ENCODE assay signal across 34 cellular contexts in the genomic region with DNA sequence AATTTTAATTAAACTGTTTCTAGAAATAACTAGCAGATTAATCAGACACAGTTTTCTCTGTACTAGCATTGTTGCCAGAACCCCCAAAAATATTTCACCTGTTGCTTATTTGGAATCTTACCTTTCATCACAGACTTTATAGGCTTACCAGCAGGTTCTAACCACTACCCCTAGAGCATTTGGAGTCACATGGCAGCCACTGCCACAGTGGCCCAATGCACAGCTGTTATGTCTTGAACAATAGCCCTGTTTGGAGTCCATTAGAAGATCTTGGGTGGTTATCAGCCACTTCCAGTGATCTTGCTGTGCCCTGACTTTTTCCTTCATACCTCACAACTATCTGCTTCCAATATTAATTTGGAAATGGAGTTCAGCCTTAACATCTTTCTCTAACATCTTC.
"Had no signal": no experiment of that assay in that cellular context is flagged by ENCODE, and none has a peak within 500 bp of the region (broad histone marks: within the 10 kb centered on the region; RNA-seq: fewer than 3 reads in every experiment).

No MANE protein-coding gene starts in this region.

- ATAC-seq: activated CD8-positive, alpha-beta memory T cell treated with anti-CD3 and anti-CD28 coated beads, Interleukin-2, amount 10 ng/mL, durations not matched to agents 7 days and 5 days; activated naive CD8-positive, alpha-beta T cell treated with anti-CD3 and anti-CD28 coated beads, Interleukin-2, amount 50 U/mL, for 24 hours had no signal

- H3K27me3 ChIP-seq: Peyer's patch had no signal

- DNase-seq: activated CD4-positive, alpha-beta memory T cell treated with anti-CD3 and anti-CD28 coated beads, Interleukin-2, amount 10 ng/mL, durations not matched to agents 7 days and 5 days; activated CD4-positive, alpha-beta T cell treated with anti-CD3 and anti-CD28 coated beads for 1 hour; activated CD4-positive, alpha-beta T cell treated with anti-CD3 and anti-CD28 coated beads for 48 hours; activated CD4-positive, CD25-positive, alpha-beta regulatory T cell; activated CD8-positive, alpha-beta memory T cell treated with anti-CD3 and anti-CD28 coated beads for 24 hours; activated CD8-positive, alpha-beta memory T cell treated with anti-CD3 and anti-CD28 coated beads, Interleukin-2, amount 10 ng/mL, durations not matched to agents 7 days and 5 days; activated CD8-positive, alpha-beta memory T cell treated with anti-CD3 and anti-CD28 coated beads, Interleukin-2, amount 50 U/mL, for 48 hours; activated effector memory CD4-positive, alpha-beta T cell treated with Interleukin-2 at 50 U/mL for 16 hours; activated naive CD4-positive, alpha-beta T cell treated with anti-CD3 and anti-CD28 coated beads, Interleukin-2, amount 10 ng/mL, durations not matched to agents 7 days and 5 days; activated naive CD8-positive, alpha-beta T cell treated with anti-CD3 and anti-CD28 coated beads, Interleukin-2, amount 50 U/mL, for 24 hours; activated T-cell treated with anti-CD3 and anti-CD28 coated beads, Interleukin-2, amount 50 U/mL, for 48 hours; anterior cingulate cortex; central memory CD4-positive, alpha-beta T cell; NCI-H1092 treated with DMSO at 0.1 percent for 48 hours; NCI-H1417; NCI-H146; NCI-H187; NCI-H2029 treated with DMSO at 0.1 percent for 48 hours; NCI-H2107; NCI-H226; NCI-H446 treated with DMSO at 0.1 percent for 48 hours; NCI-H524; NCI-H69; NK-92 treated with Interleukin-12 subunit alpha and Interleukin-12 subunit beta, amount 100 ng/mL, for 24 hours; PC-3; Peyer's patch; RPMI8226; SHP77 treated with DMSO at 0.1 percent for 48 hours; SW 1271; T-helper 1 cell; T-helper 2 cell; T-helper 9 cell had no signal

- H3K4me3 ChIP-seq: Peyer's patch had no signal

- H3K36me3 ChIP-seq: Peyer's patch had no signal

- H3K9me3 ChIP-seq: Peyer's patch had no signal

- H3K27ac ChIP-seq: KMS-11, Peyer's patch, VCaP had no signal

- H3K4me1 ChIP-seq: Peyer's patch had no signal
